8 cellular contexts compared by ENCODE assay signal in genomic region chr3:134029256-134029733, GRCh38. TPM values are rescaled to one million over a fixed set of nuclear protein-coding genes. Genes with fewer than 3 reads are reported as not detected.
DNase-seq lines count a peak whose midpoint lies in the region; ATAC-seq and TF ChIP-seq lines count a peak whose summit lies in the region.

No MANE protein-coding gene starts in this region.

- peak overlapping the region; percentile 57 for H3K4me3 ChIP-seq in WERI-Rb-1 (ENCODE audit: low read depth, low read length)
- H3K4me3 ChIP-seq in hepatocyte: peak overlapping the region; percentile 82
- peak overlapping the region; percentile 63 for H3K4me3 ChIP-seq in skeletal muscle cell (ENCODE audit: low read depth, low read length)

- H4K20me1 ChIP-seq in hepatocyte (ENCODE audit: insufficient read depth, poor library complexity, severe bottlenecking): no peaks in the 10 kb centered on the region

- H3K9me3 ChIP-seq in WERI-Rb-1 (ENCODE audit: severe bottlenecking) (no peaks in the 10 kb centered on the region), hepatocyte (ENCODE audit: low read depth) (no peaks in the 10 kb centered on the region)

- no peak overlapping the region for H3K27ac ChIP-seq in WERI-Rb-1
- peak overlapping the region; percentile 70 for H3K27ac ChIP-seq in hepatocyte

- no peaks in the 10 kb centered on the region for H3K79me2 ChIP-seq in hepatocyte

- H3K4me1 ChIP-seq in hepatocyte (ENCODE audit: insufficient read depth): peaks cover 11% of the 10 kb centered on the region

- peak overlapping the region; percentile 100 for H3K4me2 ChIP-seq in hepatocyte

- no peaks in the 10 kb centered on the region for H3K36me3 ChIP-seq in WERI-Rb-1
- no peaks in the 10 kb centered on the region for H3K36me3 ChIP-seq in hepatocyte (replicated peaks; ENCODE audit: insufficient read depth, low read depth)

- DNase-seq in DMS53 (lab: John Stamatoyannopoulos, UW): peak; percentile 65
- no peak for DNase-seq in DMS53 treated with DMSO at 0.1 percent for 48 hours (lab: John Stamatoyannopoulos, UW; ENCODE audit: unreplicated experiment)
- DNase-seq in WERI-Rb-1: no peak
- DNase-seq in hepatocyte (ENCODE audit: low spot score): peak; percentile 50
- DNase-seq in skeletal muscle cell (ENCODE audit: low read depth): no peak

- no peaks in the 10 kb centered on the region for H3K9me2 ChIP-seq in hepatocyte (replicated peaks; ENCODE audit: insufficient read depth)

- H3K27me3 ChIP-seq in WERI-Rb-1 (ENCODE audit: insufficient read depth, low read depth, severe bottlenecking) (peaks cover 9% of the 10 kb centered on the region), hepatocyte (peaks cover 23% of the 10 kb centered on the region)

- WGBS in hepatocyte (ENCODE audit: low lambda C conversion rate, missing lambda C conversion rate): under 1% methylated on average over 41 of the region's 43 CpGs

- H2AFZ ChIP-seq in hepatocyte: peak overlapping the region; percentile 72

- no peak for ATAC-seq in GM21447 (IDR thresholded peaks at IDR 0.05; ENCODE audit: unreplicated experiment)
- no peak for ATAC-seq in GM19023 (IDR thresholded peaks at IDR 0.05; ENCODE audit: unreplicated experiment)
- no peak for ATAC-seq in GM18502 (IDR thresholded peaks at IDR 0.05; ENCODE audit: poor library complexity, unreplicated experiment)

- no peak for TF ChIP-seq CTCF in WERI-Rb-1 (IDR thresholded peaks at IDR 0.05; ENCODE audit: low read depth, low read length)
- TF ChIP-seq CTCF in hepatocyte (IDR thresholded peaks at IDR 0.05; ENCODE audit: poor library complexity): no peak

RNA-seq across cellular contexts. Expression of gene SLCO2A1, which starts 0.4 kb away (rescaled TPM):
- 2.2 and 2.3 TPM in 2 replicates for total RNA-seq in hepatocyte
- 7.0 and 8.4 TPM in 2 replicates for polyA plus RNA-seq in hepatocyte

Comparison
In these comparisons a context has a peak if more than half of its experiments do, and no peak if none do; other contexts are left out.
1. DNase-seq: peak in DMS53 (single experiment) and hepatocyte (single experiment); none in DMS53 treated with DMSO at 0.1 percent for 48 hours (single experiment), WERI-Rb-1 (single experiment) and skeletal muscle cell (single experiment).
2. Peak in every context shown above with its lines, with median percentiles within 50 percentile points of each other: H3K4me3 ChIP-seq.